13 cellular contexts compared by ENCODE assay signal in genomic region chr10:122298206-122298597, GRCh38. TPM values are rescaled to one million over a fixed set of nuclear protein-coding genes. Genes with fewer than 3 reads are reported as not detected.
"Had no signal": no experiment of that assay in that cellular context is flagged by ENCODE, and none has a peak within 500 bp of the region (broad histone marks: within the 10 kb centered on the region; RNA-seq: fewer than 3 reads in every experiment).

No MANE protein-coding gene starts in this region.

- H3K36me3 ChIP-seq: adrenal gland, SJSA1 had no signal

- H3K27ac ChIP-seq: adrenal gland, PC-9, SJSA1 had no signal

- H2AFZ ChIP-seq: PC-9 had no signal

- H3K4me3 ChIP-seq: adrenal gland, PC-9, SJSA1 had no signal

- H3K27me3 ChIP-seq: SJSA1 had no signal

- H3K9me3 Mint-ChIP-seq: activated B cell treated with CpG ODN at 0.5 μM for 24 hours; activated CD4-positive, alpha-beta memory T cell treated with anti-CD3 and anti-CD28 coated beads, Interleukin-2, amount 10 ng/mL, durations not matched to agents 7 days and 5 days; activated CD4-positive, alpha-beta T cell treated with anti-CD3 and anti-CD28 coated beads, Interleukin-2, amount 10 ng/mL, durations not matched to agents 7 days and 5 days; activated naive CD8-positive, alpha-beta T cell treated with anti-CD3 and anti-CD28 coated beads, Interleukin-2, amount 10 ng/mL, durations not matched to agents 7 days and 5 days had no signal

- H3K4me3 Mint-ChIP-seq: activated B cell treated with CpG ODN at 0.5 μM for 24 hours; activated CD4-positive, alpha-beta memory T cell treated with anti-CD3 and anti-CD28 coated beads, Interleukin-2, amount 10 ng/mL, durations not matched to agents 7 days and 5 days; activated CD4-positive, alpha-beta T cell treated with anti-CD3 and anti-CD28 coated beads, Interleukin-2, amount 10 ng/mL, durations not matched to agents 7 days and 5 days; T-helper 17 cell had no signal

- H3K27ac Mint-ChIP-seq: activated B cell treated with CpG ODN at 0.5 μM for 24 hours; activated CD4-positive, alpha-beta memory T cell treated with anti-CD3 and anti-CD28 coated beads, Interleukin-2, amount 10 ng/mL, durations not matched to agents 7 days and 5 days; activated CD4-positive, alpha-beta T cell treated with anti-CD3 and anti-CD28 coated beads, Interleukin-2, amount 10 ng/mL, durations not matched to agents 7 days and 5 days; T-helper 17 cell had no signal

- H3K36me3 Mint-ChIP-seq: activated naive CD8-positive, alpha-beta T cell treated with anti-CD3 and anti-CD28 coated beads, Interleukin-2, amount 10 ng/mL, durations not matched to agents 7 days and 5 days had no signal

- H3K9me3 ChIP-seq: adrenal gland, SJSA1 had no signal

- DNase-seq: cerebellar nuclear complex, NCI-H524 treated with DMSO at 0.1 percent for 48 hours had no signal

RNA-seq across cellular contexts. Expression of gene BTBD16, which starts 27.1 kb away (rescaled TPM):
- total RNA-seq: activated B cell treated with CpG ODN at 0.5 μM for 24 hours; activated CD4-positive, alpha-beta memory T cell treated with anti-CD3 and anti-CD28 coated beads, Interleukin-2, amount 10 ng/mL, durations not matched to agents 7 days and 5 days; activated CD4-positive, alpha-beta T cell treated with anti-CD3 and anti-CD28 coated beads, Interleukin-2, amount 10 ng/mL, durations not matched to agents 7 days and 5 days; activated naive CD8-positive, alpha-beta T cell treated with anti-CD3 and anti-CD28 coated beads, Interleukin-2, amount 10 ng/mL, durations not matched to agents 7 days and 5 days; cardiac septum; Right ventricle myocardium superior; RPMI7951; SJSA1; T-helper 17 cell had no signal
